Comparison of ENCODE assay signal across 1 cellular context in genomic region chr14:80955434-80955939, GRCh38.
TF ChIP-seq lines count a peak whose summit lies in the region.

Gene TSHR, plus strand, starts transcription at chr14:80955621. Its CDS starts 60 bp downstream, at chr14:80955681.

TF ChIP-seq in SK-N-SH, 30 proteins besides CTCF, POLR2A, EP300 and RAD21 (continued from another document):
- TF ChIP-seq ZBTB33 (IDR thresholded peaks at IDR 0.05; ENCODE audit: borderline replicate concordance, low read depth) (no peak), RFX5 (IDR thresholded peaks at IDR 0.05; ENCODE audit: low read length) (no peak), REST (IDR thresholded peaks at IDR 0.05; ENCODE audit: low read depth, low read length) (no peak), GATA2 (CRISPR knock-in tag; IDR thresholded peaks at IDR 0.05) (no peak), YY1 (IDR thresholded peaks at IDR 0.05; ENCODE audit: low read depth) (no peak), FOXJ3 (CRISPR knock-in tag; IDR thresholded peaks at IDR 0.05) (no peak), FOXM1 (IDR thresholded peaks at IDR 0.05; ENCODE audit: low read depth) (no peak), CHD2 (IDR thresholded peaks at IDR 0.05; ENCODE audit: low read length, partially characterized antibody) (no peak), USF1 (IDR thresholded peaks at IDR 0.05; ENCODE audit: borderline replicate concordance, low read depth) (no peak), RXRA (IDR thresholded peaks at IDR 0.05; ENCODE audit: borderline replicate concordance, low read depth) (no peak), TAF1 (IDR thresholded peaks at IDR 0.05; ENCODE audit: borderline replicate concordance, low read depth, low read length) (no peak)
